16 cellular contexts compared by ENCODE assay signal in genomic region chr11:7677071-7677470, GRCh38. TPM values are rescaled to one million over a fixed set of nuclear protein-coding genes. Genes with fewer than 3 reads are reported as not detected.
A peak's percentile ranks its signal among the peaks of the same experiment; 100 is the strongest.
DNase-seq lines count a peak whose midpoint lies in the region; ATAC-seq and TF ChIP-seq lines count a peak whose summit lies in the region.
"Had no signal": no experiment of that assay in that cellular context is flagged by ENCODE, and none has a peak within 500 bp of the region (broad histone marks: within the 10 kb centered on the region; RNA-seq: fewer than 3 reads in every experiment).

No MANE protein-coding gene starts in this region.

- peak overlapping the region; percentile 69 for H3K4me2 ChIP-seq in smooth muscle cell

- peaks cover 9% of the 10 kb centered on the region for H3K4me1 ChIP-seq in smooth muscle cell (ENCODE audit: low read depth)
- H3K4me1 ChIP-seq in ascending aorta, result peaks cover 0 to 9% of the 10 kb centered on the region in 2 donors

- peak overlapping the region; percentile 82 for H3K27ac Mint-ChIP-seq in HFFc6

- ATAC-seq in esophagus mucosa, result peak; percentile 31
- ATAC-seq: gastrocnemius medialis had no signal

- TF ChIP-seq CTCF in HFFc6 (IDR thresholded peaks at IDR 0.05) (no peak), smooth muscle cell (IDR thresholded peaks at IDR 0.05; ENCODE audit: borderline replicate concordance, insufficient read depth, poor library complexity, severe bottlenecking) (no peak), ascending aorta (IDR thresholded peaks at IDR 0.05) (no peak)

- no peaks in the 10 kb centered on the region for H3K36me3 ChIP-seq in smooth muscle cell (ENCODE audit: low read depth)
- H3K36me3 ChIP-seq in ascending aorta, result no peaks in the 10 kb centered on the region
- H3K36me3 ChIP-seq: gastrocnemius medialis, spleen, suprapubic skin had no signal

- H3K9me3 Mint-ChIP-seq in HFFc6, result no peaks in the 10 kb centered on the region; the same call in 1 of the 2 replicates

- H3F3A ChIP-seq in smooth muscle cell (ENCODE audit: low read depth), result peaks cover 38% of the 10 kb centered on the region

- peak overlapping the region; percentile 9 for H3K4me3 ChIP-seq in smooth muscle cell
- H3K4me3 ChIP-seq in ascending aorta, result no peak overlapping the region
- H3K4me3 ChIP-seq: gastrocnemius medialis, spleen, suprapubic skin had no signal

- 19% methylated on average over 5 of the region's 5 CpGs for WGBS in smooth muscle cell (ENCODE audit: low lambda C conversion rate)

- peaks cover 51% of the 10 kb centered on the region for H3K4me1 Mint-ChIP-seq in HFFc6 (ENCODE audit: low read depth)

- H3K4me3 Mint-ChIP-seq in HFFc6, result peak overlapping the region; percentile 72

- intact Hi-C loops in ascending aorta (cut with DNase I), result no loop called here

- H3K9me3 ChIP-seq in smooth muscle cell (replicated peaks; ENCODE audit: low read depth) (no peaks in the 10 kb centered on the region), ascending aorta (no peaks in the 10 kb centered on the region)
- H3K9me3 ChIP-seq: gastrocnemius medialis, suprapubic skin had no signal

- H2AFZ ChIP-seq in smooth muscle cell (ENCODE audit: low read depth), result no peak overlapping the region

- H4K20me1 ChIP-seq in smooth muscle cell (ENCODE audit: low read depth), result no peaks in the 10 kb centered on the region

- peaks cover 8% of the 10 kb centered on the region for H3K27me3 Mint-ChIP-seq in HFFc6 (ENCODE audit: insufficient read depth)

- peak; percentile 93 for DNase-seq in HFFc6
- peak; percentile 95 for DNase-seq in SK-MEL-5 (ENCODE audit: low read depth, low spot score)
- no peak for DNase-seq in smooth muscle cell (lab: John Stamatoyannopoulos, UW; ENCODE audit: unreplicated experiment)
- DNase-seq in ascending aorta (ENCODE audit: low spot score in 2 of 2), result no peak
- no peak for DNase-seq in middle frontal gyrus (ENCODE audit: extremely low spot score, low spot score)
- DNase-seq in HCEC 1CT, result no peak
- DNase-seq: activated naive CD4-positive, alpha-beta T cell treated with Interleukin-2 at 50 U/mL for 16 hours; cortex of kidney; gastrocnemius medialis; MM.1S; NCI-H446 treated with DMSO at 0.1 percent for 48 hours; RPMI8226; spleen had no signal

- peaks cover 2% of the 10 kb centered on the region for H3K27me3 ChIP-seq in smooth muscle cell (ENCODE audit: low read depth)
- H3K27me3 ChIP-seq in ascending aorta, result no peaks in the 10 kb centered on the region
- H3K27me3 ChIP-seq: gastrocnemius medialis, suprapubic skin had no signal

- no peaks in the 10 kb centered on the region for H3K79me2 ChIP-seq in smooth muscle cell (ENCODE audit: low read depth)

- H3K36me3 Mint-ChIP-seq in HFFc6 (ENCODE audit: low read depth), result no peaks in the 10 kb centered on the region

- H3K9ac ChIP-seq in smooth muscle cell (ENCODE audit: low read depth), result peak overlapping the region; percentile 80

- H3K27ac ChIP-seq in smooth muscle cell (ENCODE audit: low read depth) (peak overlapping the region; percentile 97), ascending aorta (no peak overlapping the region)
- H3K27ac ChIP-seq: gastrocnemius medialis, spleen had no signal

- in situ Hi-C loops in SK-MEL-5 (cut with HindIII; ENCODE audit: low pct_unique_long_range_greater_than_20kb, low sequenced_read_pairs), result no loop called here

RNA-seq across cellular contexts. Expression of gene CYB5R2, which starts 3.8 kb away (rescaled TPM):
- total RNA-seq in HFFc6 (2021; fragmentation: NEBNext Ultra II Directional; extraction: Animal tissue kit (Norgen Biotek cat#: 25700)), result 10 to 100 TPM; 11.7 to 15.0 (median 12.4) TPM
- 33.3 and 34.8 TPM in 2 replicates for total RNA-seq in SK-MEL-5 (2014; rRNA removed; shearing (Covaris generic))
- 78.3 and 93.4 TPM in 2 replicates for polyA plus RNA-seq in SK-MEL-5 (2015; cell fraction: cytosol; rRNA removed)
- polyA plus RNA-seq in SK-MEL-5 (2015; cell fraction: nucleus; rRNA removed), result 134 and 142 TPM in 2 replicates
- 24.0 TPM for total RNA-seq in esophagus mucosa
- 32.4 and 45.2 TPM in 2 replicates for total RNA-seq in smooth muscle cell
- polyA plus RNA-seq in smooth muscle cell, result 45.1 and 48.1 TPM in 2 replicates
- total RNA-seq in ascending aorta, result 35.8 TPM

RNA-seq across cellular contexts. Expression of gene OVCH2, which starts 29.2 kb away (rescaled TPM):
- not detected for total RNA-seq in HFFc6 (2021; fragmentation: NEBNext Ultra II Directional; extraction: Animal tissue kit (Norgen Biotek cat#: 25700))
- total RNA-seq in SK-MEL-5 (2014; rRNA removed; shearing (Covaris generic)), result not detected in 2 replicates
- polyA plus RNA-seq in SK-MEL-5 (2015; cell fraction: cytosol; rRNA removed), result not detected in 2 replicates
- polyA plus RNA-seq in SK-MEL-5 (2015; cell fraction: nucleus; rRNA removed), result not detected in 2 replicates
- total RNA-seq in esophagus mucosa (0.44 TPM), smooth muscle cell (0.13 and 1.7 TPM in 2 replicates), ascending aorta (not detected)
- 0.26 and 1.6 TPM in 2 replicates for polyA plus RNA-seq in smooth muscle cell
- total RNA-seq: activated CD8-positive, alpha-beta memory T cell treated with anti-CD3 and anti-CD28 coated beads for 36 hours; gastrocnemius medialis; spleen had no signal
- polyA plus RNA-seq: spleen had no signal

Comparison
In these comparisons a context has a peak if more than half of its experiments do, and no peak if none do; other contexts are left out.
1. DNase-seq: peak in HFFc6 (single experiment) and SK-MEL-5 (single experiment); none in smooth muscle cell (single experiment), ascending aorta (0 of 2), middle frontal gyrus (single experiment) and HCEC 1CT (single experiment).